14 cellular contexts compared by ENCODE assay signal in the genomic region with DNA sequence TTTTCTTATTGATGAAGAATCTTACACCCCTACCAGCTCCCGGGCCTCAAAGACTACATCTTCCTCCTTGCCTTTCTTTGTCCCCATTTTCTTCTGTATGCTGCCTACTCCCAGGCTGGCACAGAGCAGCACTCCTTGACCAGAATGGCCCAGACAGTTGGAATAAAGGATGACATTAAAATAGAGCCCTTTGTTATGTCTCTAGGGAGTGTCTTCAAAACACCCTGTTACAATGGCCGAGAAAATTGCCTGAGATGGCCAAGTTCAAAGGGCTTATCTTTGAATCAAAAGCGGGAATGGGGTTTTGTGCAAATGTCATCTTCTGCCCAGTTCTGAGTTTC.
DNase-seq lines count a peak whose midpoint lies in the region; ATAC-seq, FAIRE-seq and TF ChIP-seq lines count a peak whose summit lies in the region.
"Had no signal": no experiment of that assay in that cellular context is flagged by ENCODE, and none has a peak within 500 bp of the region (broad histone marks: within the 10 kb centered on the region; RNA-seq: fewer than 3 reads in every experiment).

No MANE protein-coding gene starts in this region.

- DNase-seq in GM23248 (no peak), MCF 10A (ENCODE audit: unreplicated experiment) (no peak), HepG2 (ENCODE audit: low spot score) (no peak), spleen (no peak), DMS153 (lab: John Stamatoyannopoulos, UW) (no peak), kidney glomerular epithelial cell (lab: John Stamatoyannopoulos, UW) (no peak)
- no peak for DNase-seq in activated CD4-positive, alpha-beta T cell treated with anti-CD3 and anti-CD28 coated beads, Interleukin-2, amount 10 ng/mL, durations not matched to agents 7 days and 5 days
- DNase-seq: activated naive CD4-positive, alpha-beta T cell treated with anti-CD3 and anti-CD28 coated beads, Interleukin-2, amount 50 U/mL, for 16 hours; effector memory CD8-positive, alpha-beta T cell; NCI-H2107; NCI-H774; T-helper 2 cell had no signal

- H3K9me2 ChIP-seq in GM23248 (ENCODE audit: insufficient read depth) = no peaks in the 10 kb centered on the region

- H3K27me3 ChIP-seq in GM23248 (replicated peaks; ENCODE audit: insufficient read depth) (no peaks in the 10 kb centered on the region), HepG2 (ENCODE audit: control insufficient read depth in 1 of 2, insufficient read depth in 2 of 2, low read length in 2 of 2) (no peaks in the 10 kb centered on the region), spleen (replicated peaks in 1 of 7) (no peaks in the 10 kb centered on the region)

- TF ChIP-seq RAD21 in HepG2 (CRISPR knock-in tag; IDR thresholded peaks at IDR 0.05) = no peak

- H4K20me1 ChIP-seq in GM23248 (ENCODE audit: insufficient read depth) (no peaks in the 10 kb centered on the region), HepG2 (ENCODE audit: insufficient read depth, low read length) (no peaks in the 10 kb centered on the region)

- H3K4me3 Mint-ChIP-seq in MCF 10A (ENCODE audit: unreplicated experiment) = peak overlapping the region; percentile 33
- H3K4me3 Mint-ChIP-seq in activated CD4-positive, alpha-beta T cell treated with anti-CD3 and anti-CD28 coated beads, Interleukin-2, amount 10 ng/mL, durations not matched to agents 7 days and 5 days = no peak overlapping the region
- H3K4me3 Mint-ChIP-seq: effector memory CD8-positive, alpha-beta T cell had no signal

- H3K9me3 Mint-ChIP-seq in MCF 10A (ENCODE audit: unreplicated experiment) = no peaks in the 10 kb centered on the region
- no peaks in the 10 kb centered on the region for H3K9me3 Mint-ChIP-seq in activated CD4-positive, alpha-beta T cell treated with anti-CD3 and anti-CD28 coated beads, Interleukin-2, amount 10 ng/mL, durations not matched to agents 7 days and 5 days
- H3K9me3 Mint-ChIP-seq: effector memory CD8-positive, alpha-beta T cell had no signal

- H3F3A ChIP-seq in GM23248 (ENCODE audit: insufficient read depth) = peaks cover 8% of the 10 kb centered on the region; the same call in 1 of the 2 replicates

- BruUV-seq in MCF 10A (replicated peaks; lab: Mats Ljungman, UMichigan) (no TSS peak), HepG2 (replicated peaks; lab: Mats Ljungman, UMichigan) (TSS peak; percentile 87)

- TF ChIP-seq EP300 in HepG2 (IDR thresholded peaks at IDR 0.05; ENCODE audit: low read depth in 2 of 2, low read length in 2 of 2) (no peak), HepG2 (CRISPR knock-in tag; IDR thresholded peaks at IDR 0.05; ENCODE audit: borderline replicate concordance) (no peak)

- peak overlapping the region; percentile 85 for H3K27ac Mint-ChIP-seq in MCF 10A (ENCODE audit: low read depth, unreplicated experiment)
- no peak overlapping the region for H3K27ac Mint-ChIP-seq in activated CD4-positive, alpha-beta T cell treated with anti-CD3 and anti-CD28 coated beads, Interleukin-2, amount 10 ng/mL, durations not matched to agents 7 days and 5 days

- no peak for FAIRE-seq in HepG2 (lab: Jason Lieb, UNC)
- FAIRE-seq: GM18507 had no signal

- H3K27ac ChIP-seq in GM23248 = peak overlapping the region; percentile 69
- peak overlapping the region; percentile 78 for H3K27ac ChIP-seq in HepG2 (ENCODE audit: extremely low read length, insufficient read depth, low read length)
- peak overlapping the region in 6 of 8 donors; percentile 14 to 82 (median 70) for H3K27ac ChIP-seq in spleen

- H3K4me3 ChIP-seq in GM23248 (no peak overlapping the region), HepG2 (replicated peaks in 1 of 3; ENCODE audit: insufficient read depth in 1 of 3, low read depth in 2 of 3, low read length in 3 of 3) (peak overlapping the region in 2 of 3 experiments; percentile 19 to 23; a peak in 3 of 6 replicates), spleen (no peak overlapping the region)

- peaks cover 9% of the 10 kb centered on the region for H3K36me3 Mint-ChIP-seq in MCF 10A (ENCODE audit: insufficient read depth, unreplicated experiment)
- no peaks in the 10 kb centered on the region for H3K36me3 Mint-ChIP-seq in activated CD4-positive, alpha-beta T cell treated with anti-CD3 and anti-CD28 coated beads, Interleukin-2, amount 10 ng/mL, durations not matched to agents 7 days and 5 days (ENCODE audit: low read depth)

- POLR2A ChIA-PET in MCF 10A (lab: Yijun Ruan, JAX) (interaction anchor here (0.9 to 5.3 kb wide), 16 partner anchors 8 to 208 kb away, joined by 3 to 49 read pairs (median 4); a partner anchor contains a TSS), HepG2 (lab: Yijun Ruan, JAX) (interaction anchor here (0.6 to 3.1 kb wide), 10 partner anchors 11 to 303 kb away, joined by 3 to 26 read pairs (median 6); a partner anchor contains a TSS)
- POLR2A ChIA-PET in activated CD4-positive, alpha-beta T cell treated with anti-CD3 and anti-CD28 coated beads, Interleukin-2, amount 10 ng/mL, durations not matched to agents 7 days and 5 days (lab: Charles Lee) = no interaction called here

- ATAC-seq in HepG2 = peak; percentile 23
- no peak for ATAC-seq in GM21447 (IDR thresholded peaks at IDR 0.05; ENCODE audit: unreplicated experiment)
- ATAC-seq: effector memory CD8-positive, alpha-beta T cell had no signal

- in situ Hi-C loops in GM23248 (cut with MboI) = no loop called here
- in situ Hi-C loops in HepG2 (cut with HindIII; ENCODE audit: extremely low pct_ligation_motif_present, low pct_unique_long_range_greater_than_20kb) = no loop called here

- H3K9ac ChIP-seq in GM23248 = peak overlapping the region; percentile 35; the same call in 1 of the 2 replicates
- H3K9ac ChIP-seq in HepG2 (ENCODE audit: insufficient read depth, low read depth, low read length) = peak overlapping the region; percentile 32

- no peak overlapping the region for H3K4me2 ChIP-seq in GM23248 (ENCODE audit: unreplicated experiment)
- peak overlapping the region; percentile 66 for H3K4me2 ChIP-seq in HepG2 (ENCODE audit: low read depth, low read length)

- H3K9me3 ChIP-seq in GM23248 (ENCODE audit: low read depth) (no peaks in the 10 kb centered on the region), HepG2 (ENCODE audit: low read length) (no peaks in the 10 kb centered on the region), spleen (no peaks in the 10 kb centered on the region)

- WGBS in GM23248 (ENCODE audit: low coverage in 1 of 2, low lambda C conversion rate in 2 of 2, missing lambda C conversion rate in 2 of 2), 2 experiments = 95 to 98% methylated on average over 3 of the region's 3 CpGs
- 31% methylated on average over 3 of the region's 3 CpGs for WGBS in HepG2 (ENCODE audit: low lambda C conversion rate)
- 58 to 95% (median 75%) methylated on average over 3 of the region's 3 CpGs for WGBS in spleen, 5 donors

- H3K4me1 Mint-ChIP-seq in MCF 10A (ENCODE audit: insufficient read depth, unreplicated experiment) = peaks cover 52% of the 10 kb centered on the region
- no peaks in the 10 kb centered on the region for H3K4me1 Mint-ChIP-seq in activated CD4-positive, alpha-beta T cell treated with anti-CD3 and anti-CD28 coated beads, Interleukin-2, amount 10 ng/mL, durations not matched to agents 7 days and 5 days

- TF ChIP-seq POLR2A in HepG2 (IDR thresholded peaks at IDR 0.05; ENCODE audit: insufficient read depth in 1 of 2, low read depth in 2 of 2, low read length in 2 of 2) (no peak), spleen (IDR thresholded peaks at IDR 0.05) (no peak)

- no peaks in the 10 kb centered on the region for H3K27me3 Mint-ChIP-seq in MCF 10A (ENCODE audit: insufficient read depth, unreplicated experiment)
- no peaks in the 10 kb centered on the region for H3K27me3 Mint-ChIP-seq in activated CD4-positive, alpha-beta T cell treated with anti-CD3 and anti-CD28 coated beads, Interleukin-2, amount 10 ng/mL, durations not matched to agents 7 days and 5 days
- H3K27me3 Mint-ChIP-seq: effector memory CD8-positive, alpha-beta T cell had no signal

- intact Hi-C loops in MCF 10A (cut with micrococcal nuclease) (loop anchor here (5.0 kb wide), 1 partner anchor 40 kb away; no protein-coding TSS in a partner anchor), HepG2 (cut with micrococcal nuclease; ENCODE audit: unreplicated experiment) (loop anchor here (1.0 to 2.0 kb wide), 3 partner anchors 71 to 197 kb away; no protein-coding TSS in a partner anchor), spleen (cut with DNase I; ENCODE audit: low total_unique reads) (no loop called here)

- H3K36me3 ChIP-seq in GM23248 (ENCODE audit: low read depth) (no peaks in the 10 kb centered on the region), HepG2 (replicated peaks in 1 of 2; ENCODE audit: control insufficient read depth in 1 of 2, insufficient read depth in 2 of 2, low read length in 2 of 2) (no peaks in the 10 kb centered on the region), spleen (no peaks in the 10 kb centered on the region)

- CTCF ChIA-PET in MCF 10A (lab: Yijun Ruan, JAX) (interaction anchor here (2.7 kb wide), 1 partner anchor 9 kb away, joined by 14 read pairs; no protein-coding TSS in a partner anchor), HepG2 (lab: Yijun Ruan, JAX; ENCODE audit: low intra/inter-chr PET ratio, low total read pairs) (no interaction called here)
- CTCF ChIA-PET in activated CD4-positive, alpha-beta T cell treated with anti-CD3 and anti-CD28 coated beads, Interleukin-2, amount 10 ng/mL, durations not matched to agents 7 days and 5 days (lab: Charles Lee) = interaction anchor here (1.3 to 1.6 kb wide), 3 partner anchors 14 to 23 kb away, joined by 3 to 4 read pairs (median 3); no protein-coding TSS in a partner anchor

- H3K4me1 ChIP-seq in GM23248 (ENCODE audit: insufficient read depth) (peaks cover 23% of the 10 kb centered on the region), HepG2 (ENCODE audit: insufficient read depth, low read length) (peaks cover 68% of the 10 kb centered on the region), spleen (peaks cover 0 to 84% (median 41%) of the 10 kb centered on the region in 6 donors)

- H3K79me2 ChIP-seq in GM23248 (ENCODE audit: insufficient read depth) = no peaks in the 10 kb centered on the region
- no peaks in the 10 kb centered on the region for H3K79me2 ChIP-seq in HepG2 (ENCODE audit: insufficient read depth, low read length)

- H2AFZ ChIP-seq in GM23248 (no peak overlapping the region), HepG2 (ENCODE audit: low read length) (peak overlapping the region; percentile 1)

- no peak for TF ChIP-seq CTCF in MCF 10A (IDR thresholded peaks at IDR 0.05; ENCODE audit: unreplicated experiment)
- no peak for TF ChIP-seq CTCF in HepG2 (CRISPR knock-in tag; IDR thresholded peaks at IDR 0.05)
- no peak for TF ChIP-seq CTCF in spleen (IDR thresholded peaks at IDR 0.05 in 8 of 11, conservative IDR thresholded peaks at IDR 0.05 in 3 of 11)

TF ChIP-seq in HepG2, 621 proteins besides CTCF, POLR2A, EP300 and RAD21 (continues in another document):
- TF ChIP-seq HOXA9 (CRISPR knock-in tag; IDR thresholded peaks at IDR 0.05; ENCODE audit: borderline replicate concordance) = 0 out of 2 replicates have a peak, but pooled peaks have one; percentile 43
- no peak for TF ChIP-seq ZNF264 (CRISPR knock-in tag; IDR thresholded peaks at IDR 0.05)
- no peak for TF ChIP-seq SP2 (CRISPR knock-in tag; IDR thresholded peaks at IDR 0.05)
- TF ChIP-seq ZNF782 (CRISPR knock-in tag; IDR thresholded peaks at IDR 0.05; ENCODE audit: borderline replicate concordance) = 0 out of 2 replicates have a peak, but pooled peaks have one; percentile 32

Comparison
In these comparisons a context has a peak if more than half of its experiments do, and no peak if none do; other contexts are left out.
1. H3K4me3 ChIP-seq: peak in HepG2 (2 of 3); none in GM23248 (single experiment) and spleen (0 of 8).
2. Peak in every context shown above with its lines, with median percentiles within 50 percentile points of each other: H3K27ac ChIP-seq.